ENCODE assay signal across 1 cellular context in the genomic region with DNA sequence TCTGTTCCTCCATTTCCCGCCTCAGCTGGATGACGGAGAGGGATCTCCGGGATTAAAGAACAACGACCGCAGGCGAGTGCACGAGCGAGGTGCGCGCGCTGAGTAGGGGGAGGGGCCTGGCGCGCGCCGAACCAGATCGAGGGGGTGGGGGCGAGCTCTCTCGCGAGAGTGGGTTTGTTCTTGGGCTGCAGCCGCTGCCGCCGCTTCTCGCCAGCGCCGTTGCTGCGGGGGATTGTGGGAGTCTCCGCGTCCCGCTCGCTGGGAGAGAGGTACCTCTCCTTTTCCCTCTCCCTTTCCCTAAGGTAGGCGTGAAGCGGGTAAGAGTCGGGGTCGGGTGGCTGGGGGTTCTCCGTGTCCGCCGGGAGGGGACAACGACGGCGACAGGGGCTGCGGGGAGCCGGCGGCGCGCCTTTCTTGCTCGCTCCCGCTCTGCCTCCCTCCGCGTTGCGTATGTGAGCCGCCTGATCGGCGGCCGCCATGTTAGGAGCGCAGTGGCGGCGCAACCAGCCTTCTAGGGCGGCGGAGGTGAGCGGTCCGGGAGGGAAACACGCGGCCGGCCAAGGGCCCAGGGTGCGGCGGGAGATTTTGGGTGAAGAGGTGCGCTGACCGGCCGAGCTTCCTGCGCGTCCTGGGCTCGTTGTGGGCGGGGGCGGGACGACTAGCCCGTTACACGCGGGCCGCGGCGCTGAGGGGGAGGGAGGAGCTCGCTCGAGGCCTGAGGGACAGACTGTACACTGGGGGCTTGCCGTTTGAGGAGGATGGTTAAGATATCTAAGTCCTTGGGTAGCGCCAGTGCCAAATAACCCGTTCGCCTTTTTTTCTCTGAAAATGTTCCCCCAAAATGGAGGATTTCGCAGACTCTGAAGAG.
A peak's percentile ranks its signal among the peaks of the same experiment; 100 is the strongest.
TF ChIP-seq lines count a peak whose summit lies in the region.

Gene MATR3 (plus strand): TSS at position 237 of the 868 bp plus-strand sequence. CDS start 13,676 bp downstream, outside the sequence.

TF ChIP-seq in HepG2, 621 proteins besides CTCF, POLR2A, EP300 and RAD21 (continued from another document and continues in another):
- TF ChIP-seq NFKBIZ (CRISPR knock-in tag; IDR thresholded peaks at IDR 0.05) = no peak
- 0 out of 2 replicates have a peak, but pooled peaks have one; percentile 63 for TF ChIP-seq ZNF766 (CRISPR knock-in tag; IDR thresholded peaks at IDR 0.05; ENCODE audit: borderline replicate concordance)
- peak; percentile 74; the same call in 1 of the 2 replicates for TF ChIP-seq ZNF557 (CRISPR knock-in tag; IDR thresholded peaks at IDR 0.05)
- no peak for TF ChIP-seq ZNF615 (CRISPR knock-in tag; IDR thresholded peaks at IDR 0.05; ENCODE audit: borderline replicate concordance)
- TF ChIP-seq ZNF850 (CRISPR knock-in tag; conservative IDR thresholded peaks at IDR 0.05) = 0 out of 2 replicates have a peak, but pooled peaks have one; percentile 69
- no peak for TF ChIP-seq SKIL (CRISPR knock-in tag; IDR thresholded peaks at IDR 0.05; ENCODE audit: borderline replicate concordance)
- TF ChIP-seq NONO (IDR thresholded peaks at IDR 0.05) = no peak
- peak; percentile 76 for TF ChIP-seq NONO (CRISPR knock-in tag; conservative IDR thresholded peaks at IDR 0.05)
- no peak for TF ChIP-seq RNF2 (conservative IDR thresholded peaks at IDR 0.05; ENCODE audit: low read depth)
- no peak for TF ChIP-seq PLSCR1 (CRISPR knock-in tag; IDR thresholded peaks at IDR 0.05; ENCODE audit: borderline replicate concordance)
- TF ChIP-seq ZNF569 (CRISPR knock-in tag; IDR thresholded peaks at IDR 0.05; ENCODE audit: borderline replicate concordance) = no peak
- TF ChIP-seq KLF15 (CRISPR knock-in tag; IDR thresholded peaks at IDR 0.05; ENCODE audit: borderline replicate concordance) = no peak
- 0 out of 2 replicates have a peak, but pooled peaks have one; percentile 85 for TF ChIP-seq ZNF570 (CRISPR knock-in tag; IDR thresholded peaks at IDR 0.05; ENCODE audit: borderline replicate concordance)
- peak; percentile 56 for TF ChIP-seq CREB1 (IDR thresholded peaks at IDR 0.05)
- TF ChIP-seq CREB1 (CRISPR knock-in tag; IDR thresholded peaks at IDR 0.05) = peak; percentile 27; the same call in 1 of the 2 replicates
- TF ChIP-seq, protein P1, sequence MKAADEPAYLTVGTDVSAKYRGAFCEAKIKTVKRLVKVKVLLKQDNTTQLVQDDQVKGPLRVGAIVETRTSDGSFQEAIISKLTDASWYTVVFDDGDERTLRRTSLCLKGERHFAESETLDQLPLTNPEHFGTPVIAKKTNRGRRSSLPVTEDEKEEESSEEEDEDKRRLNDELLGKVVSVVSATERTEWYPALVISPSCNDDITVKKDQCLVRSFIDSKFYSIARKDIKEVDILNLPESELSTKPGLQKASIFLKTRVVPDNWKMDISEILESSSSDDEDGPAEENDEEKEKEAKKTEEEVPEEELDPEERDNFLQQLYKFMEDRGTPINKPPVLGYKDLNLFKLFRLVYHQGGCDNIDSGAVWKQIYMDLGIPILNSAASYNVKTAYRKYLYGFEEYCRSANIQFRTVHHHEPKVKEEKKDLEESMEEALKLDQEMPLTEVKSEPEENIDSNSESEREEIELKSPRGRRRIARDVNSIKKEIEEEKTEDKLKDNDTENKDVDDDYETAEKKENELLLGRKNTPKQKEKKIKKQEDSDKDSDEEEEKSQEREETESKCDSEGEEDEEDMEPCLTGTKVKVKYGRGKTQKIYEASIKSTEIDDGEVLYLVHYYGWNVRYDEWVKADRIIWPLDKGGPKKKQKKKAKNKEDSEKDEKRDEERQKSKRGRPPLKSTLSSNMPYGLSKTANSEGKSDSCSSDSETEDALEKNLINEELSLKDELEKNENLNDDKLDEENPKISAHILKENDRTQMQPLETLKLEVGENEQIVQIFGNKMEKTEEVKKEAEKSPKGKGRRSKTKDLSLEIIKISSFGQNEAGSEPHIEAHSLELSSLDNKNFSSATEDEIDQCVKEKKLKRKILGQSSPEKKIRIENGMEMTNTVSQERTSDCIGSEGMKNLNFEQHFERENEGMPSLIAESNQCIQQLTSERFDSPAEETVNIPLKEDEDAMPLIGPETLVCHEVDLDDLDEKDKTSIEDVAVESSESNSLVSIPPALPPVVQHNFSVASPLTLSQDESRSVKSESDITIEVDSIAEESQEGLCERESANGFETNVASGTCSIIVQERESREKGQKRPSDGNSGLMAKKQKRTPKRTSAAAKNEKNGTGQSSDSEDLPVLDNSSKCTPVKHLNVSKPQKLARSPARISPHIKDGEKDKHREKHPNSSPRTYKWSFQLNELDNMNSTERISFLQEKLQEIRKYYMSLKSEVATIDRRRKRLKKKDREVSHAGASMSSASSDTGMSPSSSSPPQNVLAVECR (CRISPR knock-in tag; IDR thresholded peaks at IDR 0.05; ENCODE audit: borderline replicate concordance) = peak; percentile 70
- TF ChIP-seq, protein P2, sequence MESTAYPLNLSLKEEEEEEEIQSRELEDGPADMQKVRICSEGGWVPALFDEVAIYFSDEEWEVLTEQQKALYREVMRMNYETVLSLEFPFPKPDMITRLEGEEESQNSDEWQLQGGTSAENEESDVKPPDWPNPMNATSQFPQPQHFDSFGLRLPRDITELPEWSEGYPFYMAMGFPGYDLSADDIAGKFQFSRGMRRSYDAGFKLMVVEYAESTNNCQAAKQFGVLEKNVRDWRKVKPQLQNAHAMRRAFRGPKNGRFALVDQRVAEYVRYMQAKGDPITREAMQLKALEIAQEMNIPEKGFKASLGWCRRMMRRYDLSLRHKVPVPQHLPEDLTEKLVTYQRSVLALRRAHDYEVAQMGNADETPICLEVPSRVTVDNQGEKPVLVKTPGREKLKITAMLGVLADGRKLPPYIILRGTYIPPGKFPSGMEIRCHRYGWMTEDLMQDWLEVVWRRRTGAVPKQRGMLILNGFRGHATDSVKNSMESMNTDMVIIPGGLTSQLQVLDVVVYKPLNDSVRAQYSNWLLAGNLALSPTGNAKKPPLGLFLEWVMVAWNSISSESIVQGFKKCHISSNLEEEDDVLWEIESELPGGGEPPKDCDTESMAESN (CRISPR knock-in tag; conservative IDR thresholded peaks at IDR 0.05) = peak; percentile 87
- no peak for TF ChIP-seq ESRRA (CRISPR knock-in tag; IDR thresholded peaks at IDR 0.05; ENCODE audit: low read depth)
- TF ChIP-seq, protein P3, sequence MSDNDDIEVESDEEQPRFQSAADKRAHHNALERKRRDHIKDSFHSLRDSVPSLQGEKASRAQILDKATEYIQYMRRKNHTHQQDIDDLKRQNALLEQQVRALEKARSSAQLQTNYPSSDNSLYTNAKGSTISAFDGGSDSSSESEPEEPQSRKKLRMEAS (IDR thresholded peaks at IDR 0.05) = peak; percentile 51
- TF ChIP-seq ZNF383 (CRISPR knock-in tag; IDR thresholded peaks at IDR 0.05; ENCODE audit: borderline replicate concordance) = peak; percentile 75; the same call in 1 of the 2 replicates
- no peak for TF ChIP-seq ZFP36 (IDR thresholded peaks at IDR 0.05; ENCODE audit: borderline replicate concordance, low read depth, low read length, partially characterized antibody)
- TF ChIP-seq FOXP4 (CRISPR knock-in tag; IDR thresholded peaks at IDR 0.05) = peak; percentile 33; the same call in 1 of the 2 replicates
- no peak for TF ChIP-seq NFE2 (CRISPR knock-in tag; IDR thresholded peaks at IDR 0.05)
- peak; percentile 32; the same call in 1 of the 2 replicates for TF ChIP-seq SP140L (CRISPR knock-in tag; IDR thresholded peaks at IDR 0.05; ENCODE audit: borderline replicate concordance)
- TF ChIP-seq BCL6 (CRISPR knock-in tag; IDR thresholded peaks at IDR 0.05) = peak; percentile 40; the same call in 1 of the 2 replicates
- TF ChIP-seq SIX1 (CRISPR knock-in tag; IDR thresholded peaks at IDR 0.05; ENCODE audit: borderline replicate concordance) = no peak
- TF ChIP-seq FOXO1 (CRISPR knock-in tag; IDR thresholded peaks at IDR 0.05) = peak; percentile 10
- TF ChIP-seq, protein P4, sequence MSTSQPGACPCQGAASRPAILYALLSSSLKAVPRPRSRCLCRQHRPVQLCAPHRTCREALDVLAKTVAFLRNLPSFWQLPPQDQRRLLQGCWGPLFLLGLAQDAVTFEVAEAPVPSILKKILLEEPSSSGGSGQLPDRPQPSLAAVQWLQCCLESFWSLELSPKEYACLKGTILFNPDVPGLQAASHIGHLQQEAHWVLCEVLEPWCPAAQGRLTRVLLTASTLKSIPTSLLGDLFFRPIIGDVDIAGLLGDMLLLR (CRISPR knock-in tag; IDR thresholded peaks at IDR 0.05) = no peak
- TF ChIP-seq, protein P5, sequence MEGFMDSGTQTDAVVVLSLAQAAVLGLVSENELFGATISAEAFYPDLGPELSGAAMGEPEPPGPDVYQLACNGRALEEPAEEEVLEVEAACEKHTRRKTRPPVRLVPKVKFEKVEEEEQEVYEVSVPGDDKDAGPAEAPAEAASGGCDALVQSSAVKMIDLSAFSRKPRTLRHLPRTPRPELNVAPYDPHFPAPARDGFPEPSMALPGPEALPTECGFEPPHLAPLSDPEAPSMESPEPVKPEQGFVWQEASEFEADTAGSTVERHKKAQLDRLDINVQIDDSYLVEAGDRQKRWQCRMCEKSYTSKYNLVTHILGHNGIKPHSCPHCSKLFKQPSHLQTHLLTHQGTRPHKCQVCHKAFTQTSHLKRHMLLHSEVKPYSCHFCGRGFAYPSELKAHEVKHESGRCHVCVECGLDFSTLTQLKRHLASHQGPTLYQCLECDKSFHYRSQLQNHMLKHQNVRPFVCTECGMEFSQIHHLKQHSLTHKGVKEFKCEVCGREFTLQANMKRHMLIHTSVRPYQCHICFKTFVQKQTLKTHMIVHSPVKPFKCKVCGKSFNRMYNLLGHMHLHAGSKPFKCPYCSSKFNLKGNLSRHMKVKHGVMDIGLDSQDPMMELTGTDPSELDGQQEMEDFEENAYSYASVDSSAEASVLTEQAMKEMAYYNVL (CRISPR knock-in tag; IDR thresholded peaks at IDR 0.05; ENCODE audit: borderline replicate concordance) = peak; percentile 76
- TF ChIP-seq ZNF564 (CRISPR knock-in tag; IDR thresholded peaks at IDR 0.05) = peak; percentile 78
- TF ChIP-seq ZNF33A (CRISPR knock-in tag; IDR thresholded peaks at IDR 0.05; ENCODE audit: borderline replicate concordance) = no peak
- peak; percentile 35; the same call in 1 of the 2 replicates for TF ChIP-seq BORCS8-MEF2B (CRISPR knock-in tag; IDR thresholded peaks at IDR 0.05)
- peak; percentile 97 for TF ChIP-seq YEATS4 (CRISPR knock-in tag; IDR thresholded peaks at IDR 0.05; ENCODE audit: borderline replicate concordance)
- TF ChIP-seq SIN3B (IDR thresholded peaks at IDR 0.05; ENCODE audit: low read length) = no peak
- TF ChIP-seq KLF13 (CRISPR knock-in tag; IDR thresholded peaks at IDR 0.05) = no peak
- no peak for TF ChIP-seq AKNA (CRISPR knock-in tag; IDR thresholded peaks at IDR 0.05; ENCODE audit: borderline replicate concordance)
